ENCODE assay signal across 21 cellular contexts in the genomic region with DNA sequence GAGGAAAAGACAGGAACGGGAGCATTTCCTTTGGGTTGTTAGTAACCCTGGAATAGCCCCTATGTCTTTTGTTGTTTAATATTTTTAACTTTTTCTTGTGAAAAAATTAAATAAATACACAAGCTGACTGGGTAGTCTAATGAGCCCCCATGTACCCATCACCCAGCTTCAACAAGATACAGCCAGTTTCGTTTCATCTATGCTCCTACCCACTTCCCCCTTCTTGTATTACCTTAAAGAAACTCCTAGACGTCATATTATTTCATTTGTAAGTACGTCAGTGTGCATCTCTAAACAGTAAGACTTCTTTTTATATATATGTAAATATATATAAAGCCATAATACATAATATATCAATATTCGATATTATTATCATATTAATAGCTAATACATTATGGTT.
"Had no signal": no experiment of that assay in that cellular context is flagged by ENCODE, and none has a peak within 500 bp of the region (broad histone marks: within the 10 kb centered on the region; RNA-seq: fewer than 3 reads in every experiment).

No MANE protein-coding gene starts in this region.

- ATAC-seq: left colon; lower lobe of right lung; natural killer cell treated with Interleukin-12 subunit alpha and Interleukin-12 subunit beta and Interleukin-15 and Interleukin-18, amount 100 ng/mL, for 72 hours; pancreas; right lobe of liver; upper lobe of right lung had no signal

- DNase-seq: dorsolateral prefrontal cortex; effector CD4-positive, alpha-beta T cell; hypothalamus; immature natural killer cell; islet precursor cell; kidney glomerular epithelial cell; left colon; left ventricle myocardium inferior; lower lobe of right lung; pancreas; right lobe of liver; small intestine; stimulated activated CD4-positive, alpha-beta T cell treated with anti-CD3 and anti-CD28 coated beads, Interleukin-15, amount 100 ng/mL, for 24 hours; stimulated activated CD4-positive, alpha-beta T cell treated with anti-CD3 and anti-CD28 coated beads, Interleukin-2, amount 100 ng/mL, for 48 hours; stimulated activated naive B cell treated with anti-CD40 and anti-IgM and Interleukin-4, amounts not matched to agents 10 μg/mL and 1 μg/mL and 100 μg/mL, for 72 hours; upper lobe of right lung; uterus had no signal

- H3K4me1 ChIP-seq: uterus had no signal

- H3K27me3 ChIP-seq: pancreas had no signal

- H3K27ac ChIP-seq: dorsolateral prefrontal cortex, left ventricle myocardium inferior, lower lobe of right lung, neutrophil, pancreas, right lobe of liver, thoracic aorta, tibial nerve, upper lobe of right lung, uterus had no signal

- H3K36me3 ChIP-seq: left ventricle myocardium inferior, lower lobe of right lung, neutrophil, pancreas, right lobe of liver, thoracic aorta, tibial nerve, upper lobe of right lung, uterus had no signal

- H3K4me3 ChIP-seq: dorsolateral prefrontal cortex, left ventricle myocardium inferior, lower lobe of right lung, pancreas, right lobe of liver, thoracic aorta, tibial nerve, upper lobe of right lung, uterus had no signal

- H3K9me3 ChIP-seq: lower lobe of right lung, neutrophil, pancreas, thoracic aorta, tibial nerve, upper lobe of right lung, uterus had no signal
